21 cellular contexts compared by ENCODE assay signal in the genomic region with DNA sequence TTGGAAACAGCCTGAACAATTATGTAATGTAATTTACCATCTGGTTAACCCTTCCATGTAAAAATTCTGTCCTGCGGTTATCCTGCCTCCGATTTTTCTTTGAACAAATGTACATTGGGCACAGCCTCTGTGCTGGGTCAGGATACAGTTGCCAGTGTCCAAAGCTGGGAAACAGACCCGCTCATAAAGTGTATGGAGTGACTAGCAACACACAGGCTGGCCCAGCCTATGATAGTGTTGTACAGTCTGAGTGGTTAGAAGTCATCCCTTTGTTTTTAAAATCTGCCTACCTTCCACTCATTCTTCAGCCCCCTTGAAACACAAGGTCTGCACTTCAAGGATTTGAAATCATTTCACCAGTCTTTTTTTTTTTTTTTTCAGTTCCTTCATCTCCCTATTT. TPM values are rescaled to one million over a fixed set of nuclear protein-coding genes. Genes with fewer than 3 reads are reported as not detected.
DNase-seq lines count a peak whose midpoint lies in the region; ATAC-seq, FAIRE-seq and TF ChIP-seq lines count a peak whose summit lies in the region.
"Had no signal": no experiment of that assay in that cellular context is flagged by ENCODE, and none has a peak within 500 bp of the region (broad histone marks: within the 10 kb centered on the region; RNA-seq: fewer than 3 reads in every experiment).

No MANE protein-coding gene starts in this region.

- FAIRE-seq in A549 (lab: Jason Lieb, UNC) (no peak), kidney (lab: Jason Lieb, UNC) (no peak)
- FAIRE-seq: A204.1, D721Med had no signal

- H3K4me3 ChIP-seq in A549 (no peak overlapping the region), GM23248 (no peak overlapping the region), ascending aorta (no peak overlapping the region), left ventricle myocardium inferior (no peak overlapping the region), hepatocyte (no peak overlapping the region), kidney (ENCODE audit: low read length in 2 of 2) (no peak overlapping the region)
- H3K4me3 ChIP-seq: GM23338 had no signal

- peaks cover 37% of the 10 kb centered on the region for H3K36me3 Mint-ChIP-seq in mesothelial cell of epicardium
- peaks cover 18% of the 10 kb centered on the region for H3K36me3 Mint-ChIP-seq in T-helper 2 cell treated with Interferon-gamma antibody and Interleukin-4, amounts not matched to agents 5 μg/mL and 100 μg/mL, for 36 hours (ENCODE audit: low read depth)

- H3K9ac ChIP-seq in GM23248 (no peak overlapping the region), kidney (ENCODE audit: low read length in 2 of 2) (no peak overlapping the region)

- H3F3A ChIP-seq in GM23248 (ENCODE audit: insufficient read depth): peaks cover 99% of the 10 kb centered on the region

- no peaks in the 10 kb centered on the region for H4K20me1 ChIP-seq in GM23248 (ENCODE audit: insufficient read depth)
- no peaks in the 10 kb centered on the region for H4K20me1 ChIP-seq in hepatocyte (ENCODE audit: insufficient read depth, poor library complexity, severe bottlenecking)

- DNase-seq in A549 (ENCODE audit: low read depth in 1 of 2, low spot score in 1 of 2) (no peak), GM23248 (no peak), ascending aorta (ENCODE audit: low spot score in 2 of 2) (no peak), mesothelial cell of epicardium (ENCODE audit: low spot score in 2 of 2, unreplicated experiment in 2 of 2) (no peak), left ventricle myocardium inferior (no peak), hepatocyte (ENCODE audit: low spot score) (no peak), kidney (no peak)
- no peak for DNase-seq in T-helper 2 cell treated with Interferon-gamma antibody and Interleukin-4, amounts not matched to agents 5 μg/mL and 100 μg/mL, for 36 hours (ENCODE audit: low spot score)
- DNase-seq: C1 segment of cervical spinal cord; CD8-positive, alpha-beta memory T cell; DND-41; NCI-H1417; NCI-H187; NCI-H2107; NCI-H510A; NCI-H748 treated with DMSO at 0.1 percent for 48 hours; NK-92 treated with Interleukin-12 subunit alpha and Interleukin-12 subunit beta, amount 100 ng/mL, for 24 hours; SHP77 had no signal

- TF ChIP-seq EP300 in A549 (IDR thresholded peaks at IDR 0.05): no peak

- H3K27ac ChIP-seq in A549 (no peak overlapping the region), GM23248 (peak overlapping the region; percentile 86), ascending aorta (peak overlapping the region; percentile 8 to 23), left ventricle myocardium inferior (replicated peaks) (no peak overlapping the region), hepatocyte (no peak overlapping the region), kidney (ENCODE audit: low read depth in 2 of 2, low read length in 2 of 2) (no peak overlapping the region)

- no peak overlapping the region for H3K4me3 Mint-ChIP-seq in mesothelial cell of epicardium
- H3K4me3 Mint-ChIP-seq in T-helper 2 cell treated with Interferon-gamma antibody and Interleukin-4, amounts not matched to agents 5 μg/mL and 100 μg/mL, for 36 hours: no peak overlapping the region
- H3K4me3 Mint-ChIP-seq: GM23338 had no signal

- peaks cover 16% of the 10 kb centered on the region for H3K4me1 ChIP-seq in A549
- H3K4me1 ChIP-seq in GM23248 (ENCODE audit: insufficient read depth): peaks cover 23% of the 10 kb centered on the region
- no peaks in the 10 kb centered on the region for H3K4me1 ChIP-seq in ascending aorta
- H3K4me1 ChIP-seq in left ventricle myocardium inferior: peaks cover 7% of the 10 kb centered on the region
- H3K4me1 ChIP-seq in hepatocyte (ENCODE audit: insufficient read depth): no peaks in the 10 kb centered on the region
- H3K4me1 ChIP-seq in kidney (ENCODE audit: control insufficient read depth in 1 of 2, insufficient read depth in 1 of 2, low read depth in 1 of 2, low read length in 2 of 2): peaks cover 0 to 2% of the 10 kb centered on the region in 2 donors

- H3K79me2 ChIP-seq in GM23248 (ENCODE audit: insufficient read depth) (peaks cover 11% of the 10 kb centered on the region; the same call in 1 of the 2 replicates), hepatocyte (no peaks in the 10 kb centered on the region)

- H3K9me3 ChIP-seq in A549 (no peaks in the 10 kb centered on the region), GM23248 (ENCODE audit: low read depth) (no peaks in the 10 kb centered on the region), ascending aorta (no peaks in the 10 kb centered on the region), left ventricle myocardium inferior (replicated peaks) (no peaks in the 10 kb centered on the region), hepatocyte (ENCODE audit: low read depth) (no peaks in the 10 kb centered on the region), kidney (ENCODE audit: control insufficient read depth in 1 of 2, low read length in 2 of 2) (no peaks in the 10 kb centered on the region)

- H3K4me2 ChIP-seq in A549 (no peak overlapping the region), GM23248 (ENCODE audit: unreplicated experiment) (no peak overlapping the region), hepatocyte (no peak overlapping the region)
- H3K4me2 ChIP-seq: GM23338 had no signal

- no peak for TF ChIP-seq RAD21 in A549 (conservative IDR thresholded peaks at IDR 0.05 in 1 of 2, IDR thresholded peaks at IDR 0.05 in 1 of 2)

- TF ChIP-seq CTCF in A549 (IDR thresholded peaks at IDR 0.05): no peak
- TF ChIP-seq CTCF in ascending aorta (IDR thresholded peaks at IDR 0.05): no peak
- no peak for TF ChIP-seq CTCF in mesothelial cell of epicardium (IDR thresholded peaks at IDR 0.05; ENCODE audit: unreplicated experiment)
- no peak for TF ChIP-seq CTCF in left ventricle myocardium inferior (IDR thresholded peaks at IDR 0.05; ENCODE audit: borderline replicate concordance)
- no peak for TF ChIP-seq CTCF in hepatocyte (IDR thresholded peaks at IDR 0.05; ENCODE audit: poor library complexity)
- no peak for TF ChIP-seq CTCF in kidney (IDR thresholded peaks at IDR 0.05; ENCODE audit: borderline replicate concordance, extremely low read depth, insufficient read depth)

- peaks cover 37% of the 10 kb centered on the region for H3K4me1 Mint-ChIP-seq in mesothelial cell of epicardium
- peaks cover 10% of the 10 kb centered on the region for H3K4me1 Mint-ChIP-seq in T-helper 2 cell treated with Interferon-gamma antibody and Interleukin-4, amounts not matched to agents 5 μg/mL and 100 μg/mL, for 36 hours (ENCODE audit: low read depth)
- H3K4me1 Mint-ChIP-seq: GM23338 had no signal

- H3K36me3 ChIP-seq in GM23248 (ENCODE audit: low read depth) (peaks cover 95% of the 10 kb centered on the region), ascending aorta (peaks cover 56 to 70% of the 10 kb centered on the region in 2 donors), left ventricle myocardium inferior (peaks cover 71% of the 10 kb centered on the region), hepatocyte (replicated peaks; ENCODE audit: insufficient read depth, low read depth) (no peaks in the 10 kb centered on the region), kidney (ENCODE audit: control insufficient read depth in 1 of 2, insufficient read depth in 2 of 2, low read length in 2 of 2) (peaks cover 12 to 31% of the 10 kb centered on the region in 2 donors)

- ATAC-seq in A549: peak; percentile 32 to 54; a peak in 3 of 6 replicates
- ATAC-seq: GM23338 had no signal

- POLR2A ChIA-PET in A549 (lab: Yijun Ruan, JAX): no interaction called here

- intact Hi-C loops in ascending aorta (cut with DNase I) (loop anchor here (5.0 kb wide), 1 partner anchor 46 kb away; no protein-coding TSS in a partner anchor), left ventricle myocardium inferior (cut with micrococcal nuclease) (no loop called here), kidney (cut with DNase I) (no loop called here)

- H2AFZ ChIP-seq in GM23248 (no peak overlapping the region), hepatocyte (no peak overlapping the region)
- H2AFZ ChIP-seq: GM23338 had no signal

- no peak for TF ChIP-seq POLR2A in A549 (IDR thresholded peaks at IDR 0.05; ENCODE audit: low read length)

- in situ Hi-C loops in GM23248 (cut with MboI): no loop called here

- no peaks in the 10 kb centered on the region for H3K9me3 Mint-ChIP-seq in mesothelial cell of epicardium
- no peaks in the 10 kb centered on the region for H3K9me3 Mint-ChIP-seq in T-helper 2 cell treated with Interferon-gamma antibody and Interleukin-4, amounts not matched to agents 5 μg/mL and 100 μg/mL, for 36 hours
- H3K9me3 Mint-ChIP-seq: CD8-positive, alpha-beta memory T cell; GM23338 had no signal

- peak overlapping the region; percentile 28 for H3K27ac Mint-ChIP-seq in mesothelial cell of epicardium
- no peak overlapping the region for H3K27ac Mint-ChIP-seq in T-helper 2 cell treated with Interferon-gamma antibody and Interleukin-4, amounts not matched to agents 5 μg/mL and 100 μg/mL, for 36 hours
- H3K27ac Mint-ChIP-seq: GM23338 had no signal

- CTCF ChIA-PET in A549 (lab: Yijun Ruan, JAX): interaction anchor here (0.5 to 4.5 kb wide), 2 partner anchors 69 to 117 kb away, joined by 3 to 18 read pairs; no protein-coding TSS in a partner anchor

- H3K27me3 ChIP-seq in GM23248 (replicated peaks; ENCODE audit: insufficient read depth) (no peaks in the 10 kb centered on the region), ascending aorta (no peaks in the 10 kb centered on the region), left ventricle myocardium inferior (ENCODE audit: low read depth) (no peaks in the 10 kb centered on the region), hepatocyte (no peaks in the 10 kb centered on the region)

- H3K9me2 ChIP-seq in GM23248 (ENCODE audit: insufficient read depth): no peaks in the 10 kb centered on the region
- H3K9me2 ChIP-seq in hepatocyte (replicated peaks; ENCODE audit: insufficient read depth): no peaks in the 10 kb centered on the region

- H3K27me3 Mint-ChIP-seq in mesothelial cell of epicardium (ENCODE audit: low read depth): no peaks in the 10 kb centered on the region
- no peaks in the 10 kb centered on the region for H3K27me3 Mint-ChIP-seq in T-helper 2 cell treated with Interferon-gamma antibody and Interleukin-4, amounts not matched to agents 5 μg/mL and 100 μg/mL, for 36 hours (ENCODE audit: low read depth)
- H3K27me3 Mint-ChIP-seq: CD8-positive, alpha-beta memory T cell had no signal

- 83% methylated on average over 3 of the region's 3 CpGs for WGBS in A549 (ENCODE audit: missing lambda C conversion rate)
- 88 to 91% methylated on average over 3 of the region's 3 CpGs for WGBS in GM23248 (ENCODE audit: low coverage in 1 of 2, low lambda C conversion rate in 2 of 2, missing lambda C conversion rate in 2 of 2), 2 experiments
- WGBS in hepatocyte (ENCODE audit: low lambda C conversion rate, missing lambda C conversion rate): 97% methylated on average over 3 of the region's 3 CpGs

RNA-seq across cellular contexts. Expression of a gene that starts 50.1 kb away (rescaled TPM):
- polyA plus RNA-seq in A549 (2011; rRNA removed) (92.1 and 124 TPM in 2 replicates), A549 (2017; fragmentation: RNase III; extraction: RNeasy Plus Mini Kit Qiagen cat#74134 plus additional on column Dnase treatment) (52.5 to 64.4 TPM (median 56.5 TPM) in 3 replicates), GM23248 (2016; fragmentation: Nextera tagmentation; extraction: Ambion mirVana) (48.8 and 50.5 TPM in 2 replicates), hepatocyte (14.5 and 19.4 TPM in 2 replicates), kidney (ENCODE audit: insufficient read depth, low read depth, low replicate concordance) (48.3 TPM)
- 23.9 and 28.0 TPM in 2 replicates for polyA plus RNA-seq in A549 (2012; cell fraction: cytosol; rRNA removed)
- 11.2 and 21.3 TPM in 2 replicates for polyA plus RNA-seq in A549 (2012; cell fraction: nucleus; rRNA removed)
- 19.5 and 20.3 TPM in 2 replicates for polyA minus RNA-seq in A549 (2011; rRNA and poly(A)+ RNA removed)
- 86.2 and 93.2 TPM in 2 replicates for total RNA-seq in GM23248 (2014; rRNA removed; shearing (Covaris generic))
- total RNA-seq in ascending aorta (31.8 TPM), mesothelial cell of epicardium (60.4 to 64.6 TPM (median 64.5 TPM) in 3 replicates), left ventricle myocardium inferior (49.6 TPM), hepatocyte (44.0 and 45.2 TPM in 2 replicates), kidney (46.4 TPM)

Comparison
In these comparisons a context has a peak if more than half of its experiments do, and no peak if none do; other contexts are left out.
1. H3K27ac ChIP-seq: peak in GM23248 (single experiment) and ascending aorta (2 of 2); none in A549 (0 of 2), left ventricle myocardium inferior (single experiment), hepatocyte (single experiment) and kidney (0 of 2).